In genomic region chr18:37654034-37654433, GRCh38 we compare ENCODE assay signal across 25 cellular contexts.
A peak's percentile ranks its signal among the peaks of the same experiment; 100 is the strongest.
DNase-seq lines count a peak whose midpoint lies in the region; ATAC-seq and TF ChIP-seq lines count a peak whose summit lies in the region.
"Had no signal": no experiment of that assay in that cellular context is flagged by ENCODE, and none has a peak within 500 bp of the region (broad histone marks: within the 10 kb centered on the region; RNA-seq: fewer than 3 reads in every experiment).

No MANE protein-coding gene starts in this region.

- H3K27me3 Mint-ChIP-seq in WTC11 (ENCODE audit: low read depth): peaks cover 4% of the 10 kb centered on the region
- H3K27me3 Mint-ChIP-seq in endodermal cell (ENCODE audit: insufficient read depth): no peaks in the 10 kb centered on the region

- H3K9me3 ChIP-seq in endodermal cell (ENCODE audit: control insufficient read depth, low read length) (peaks cover 13% of the 10 kb centered on the region), mesodermal cell (ENCODE audit: control insufficient read depth, low read length) (no peaks in the 10 kb centered on the region), prostate gland (no peaks in the 10 kb centered on the region)
- H3K9me3 ChIP-seq: Caco-2, MG63 had no signal

- no peaks in the 10 kb centered on the region for H3K36me3 ChIP-seq in endodermal cell (ENCODE audit: control insufficient read depth, insufficient read depth, low read length)
- H3K36me3 ChIP-seq in mesodermal cell (ENCODE audit: control insufficient read depth, insufficient read depth, low read length): no peaks in the 10 kb centered on the region
- H3K36me3 ChIP-seq in prostate gland: no peaks in the 10 kb centered on the region
- H3K36me3 ChIP-seq: BLaER1 treated with 17β-estradiol and CSF1 and Interleukin-3, amounts not matched to agents 10 nM and 100 nM; MG63; SJSA1 had no signal

- H3K36me3 Mint-ChIP-seq in WTC11 (peaks cover 9% of the 10 kb centered on the region), endodermal cell (ENCODE audit: low read depth) (peaks cover 3% of the 10 kb centered on the region)

- H3K4me3 ChIP-seq in endodermal cell (ENCODE audit: low read length) (no peak overlapping the region), mesodermal cell (ENCODE audit: extremely low read depth, insufficient read depth, low read length, poor library complexity, severe bottlenecking) (no peak overlapping the region), prostate gland (no peak overlapping the region)
- H3K4me3 ChIP-seq: BLaER1 treated with 17β-estradiol and CSF1 and Interleukin-3, amounts not matched to agents 10 nM and 100 nM; MG63; SJSA1 had no signal

- H3K4me1 Mint-ChIP-seq in WTC11: peaks cover 13% of the 10 kb centered on the region
- peaks cover 9% of the 10 kb centered on the region for H3K4me1 Mint-ChIP-seq in endodermal cell
- H3K4me1 Mint-ChIP-seq: CD4-positive, alpha-beta memory T cell had no signal

- ATAC-seq in WTC11: peak; percentile 60
- no peak for ATAC-seq in HG03521 (IDR thresholded peaks at IDR 0.05; ENCODE audit: unreplicated experiment)
- ATAC-seq: HCT116 had no signal

- no peak for TF ChIP-seq POLR2A in prostate gland (IDR thresholded peaks at IDR 0.05)

- intact Hi-C loops in prostate gland (cut with DNase I): no loop called here

- H3K27ac Mint-ChIP-seq in WTC11 (no peak overlapping the region), endodermal cell (no peak overlapping the region)
- H3K27ac Mint-ChIP-seq: CD4-positive, alpha-beta memory T cell had no signal

- whole genome bisulfite sequencing in endodermal cell (ENCODE audit: insufficient coverage in 1 of 2, insufficient read length in 1 of 2), 2 experiments: 61 to 67% methylated on average over 2 to 3 of the region's 3 CpGs
- 45 to 51% methylated on average over 2 to 3 of the region's 3 CpGs for WGBS in mesodermal cell (ENCODE audit: insufficient coverage in 2 of 2), 2 experiments
- WGBS in prostate gland: 38% methylated on average over 3 of the region's 3 CpGs

- DNase-seq in WTC11 (ENCODE audit: low spot score): no peak
- peak; percentile 60 for DNase-seq in endodermal cell
- peak; percentile 0 for DNase-seq in prostate gland (ENCODE audit: low spot score)
- no peak for DNase-seq in kidney tubule cell (ENCODE audit: low spot score)
- DNase-seq in DMS114 treated with DMSO at 0.1 percent for 48 hours (lab: John Stamatoyannopoulos, UW; ENCODE audit: unreplicated experiment): no peak
- DNase-seq in NCI-H526 treated with DMSO at 0.1 percent for 48 hours (lab: John Stamatoyannopoulos, UW): no peak
- DNase-seq: Caco-2; CD4-positive, alpha-beta memory T cell; DMS79 treated with DMSO at 0.1 percent for 48 hours; IMR-90; KG1; MG63; NCI-H1105 treated with DMSO at 0.1 percent for 48 hours; NCI-H146; NCI-H1930; NCI-H2107; NCI-H446; NCI-H526; Right ventricle myocardium superior; RPMI8226 had no signal

- peaks cover 5% of the 10 kb centered on the region for H3K4me1 ChIP-seq in endodermal cell (ENCODE audit: control insufficient read depth, insufficient read depth, low read length)
- H3K4me1 ChIP-seq in mesodermal cell (ENCODE audit: control insufficient read depth, insufficient read depth, low read length, poor library complexity, severe bottlenecking): peaks cover 24% of the 10 kb centered on the region
- H3K4me1 ChIP-seq in prostate gland (replicated peaks): no peaks in the 10 kb centered on the region
- H3K4me1 ChIP-seq: Caco-2, SJSA1 had no signal

- POLR2A ChIA-PET in WTC11 (lab: Charles Lee): no interaction called here

- H3K27ac ChIP-seq in endodermal cell (ENCODE audit: low read depth, low read length): no peak overlapping the region
- H3K27ac ChIP-seq in mesodermal cell (ENCODE audit: low read depth, low read length, severe bottlenecking): peak overlapping the region; percentile 78
- no peak overlapping the region for H3K27ac ChIP-seq in prostate gland
- H3K27ac ChIP-seq: BLaER1 treated with 17β-estradiol and CSF1 and Interleukin-3, amounts not matched to agents 10 nM and 100 nM; SJSA1 had no signal

- no peaks in the 10 kb centered on the region for H3K27me3 ChIP-seq in endodermal cell (ENCODE audit: control insufficient read depth, insufficient read depth, low read length, poor library complexity, severe bottlenecking)
- no peaks in the 10 kb centered on the region for H3K27me3 ChIP-seq in prostate gland (replicated peaks; ENCODE audit: insufficient read depth)
- H3K27me3 ChIP-seq: BLaER1 treated with 17β-estradiol and CSF1 and Interleukin-3, amounts not matched to agents 10 nM and 100 nM; MG63; SJSA1 had no signal

- no peak overlapping the region for H3K9ac ChIP-seq in endodermal cell (ENCODE audit: extremely low read depth, low read length, poor library complexity, severe bottlenecking)
- H3K9ac ChIP-seq: BLaER1 treated with 17β-estradiol and CSF1 and Interleukin-3, amounts not matched to agents 10 nM and 100 nM had no signal

- H3K4me3 Mint-ChIP-seq in WTC11 (no peak overlapping the region), endodermal cell (no peak overlapping the region)
- H3K4me3 Mint-ChIP-seq: CD4-positive, alpha-beta memory T cell had no signal

- TF ChIP-seq CTCF in WTC11 (IDR thresholded peaks at IDR 0.05) (no peak), endodermal cell (conservative IDR thresholded peaks at IDR 0.05) (no peak), prostate gland (IDR thresholded peaks at IDR 0.05) (no peak)

- H3K9me3 Mint-ChIP-seq in WTC11 (peaks cover 19% of the 10 kb centered on the region), endodermal cell (peaks cover 9% of the 10 kb centered on the region)

- CTCF ChIA-PET in WTC11 (lab: Charles Lee): interaction anchor here (1.5 kb wide), 1 partner anchor 124 kb away, joined by 5 read pairs; no protein-coding TSS in a partner anchor

TF ChIP-seq in WTC11, 78 proteins besides CTCF, POLR2A, EP300 and RAD21:
- TF ChIP-seq, protein P1, sequence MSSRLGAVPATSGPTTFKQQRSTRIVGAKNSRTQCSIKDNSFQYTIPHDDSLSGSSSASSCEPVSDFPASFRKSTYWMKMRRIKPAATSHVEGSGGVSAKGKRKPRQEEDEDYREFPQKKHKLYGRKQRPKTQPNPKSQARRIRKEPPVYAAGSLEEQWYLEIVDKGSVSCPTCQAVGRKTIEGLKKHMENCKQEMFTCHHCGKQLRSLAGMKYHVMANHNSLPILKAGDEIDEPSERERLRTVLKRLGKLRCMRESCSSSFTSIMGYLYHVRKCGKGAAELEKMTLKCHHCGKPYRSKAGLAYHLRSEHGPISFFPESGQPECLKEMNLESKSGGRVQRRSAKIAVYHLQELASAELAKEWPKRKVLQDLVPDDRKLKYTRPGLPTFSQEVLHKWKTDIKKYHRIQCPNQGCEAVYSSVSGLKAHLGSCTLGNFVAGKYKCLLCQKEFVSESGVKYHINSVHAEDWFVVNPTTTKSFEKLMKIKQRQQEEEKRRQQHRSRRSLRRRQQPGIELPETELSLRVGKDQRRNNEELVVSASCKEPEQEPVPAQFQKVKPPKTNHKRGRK (CRISPR knock-in tag; IDR thresholded peaks at IDR 0.05; ENCODE audit: borderline replicate concordance): no peak
- TF ChIP-seq, protein P2, sequence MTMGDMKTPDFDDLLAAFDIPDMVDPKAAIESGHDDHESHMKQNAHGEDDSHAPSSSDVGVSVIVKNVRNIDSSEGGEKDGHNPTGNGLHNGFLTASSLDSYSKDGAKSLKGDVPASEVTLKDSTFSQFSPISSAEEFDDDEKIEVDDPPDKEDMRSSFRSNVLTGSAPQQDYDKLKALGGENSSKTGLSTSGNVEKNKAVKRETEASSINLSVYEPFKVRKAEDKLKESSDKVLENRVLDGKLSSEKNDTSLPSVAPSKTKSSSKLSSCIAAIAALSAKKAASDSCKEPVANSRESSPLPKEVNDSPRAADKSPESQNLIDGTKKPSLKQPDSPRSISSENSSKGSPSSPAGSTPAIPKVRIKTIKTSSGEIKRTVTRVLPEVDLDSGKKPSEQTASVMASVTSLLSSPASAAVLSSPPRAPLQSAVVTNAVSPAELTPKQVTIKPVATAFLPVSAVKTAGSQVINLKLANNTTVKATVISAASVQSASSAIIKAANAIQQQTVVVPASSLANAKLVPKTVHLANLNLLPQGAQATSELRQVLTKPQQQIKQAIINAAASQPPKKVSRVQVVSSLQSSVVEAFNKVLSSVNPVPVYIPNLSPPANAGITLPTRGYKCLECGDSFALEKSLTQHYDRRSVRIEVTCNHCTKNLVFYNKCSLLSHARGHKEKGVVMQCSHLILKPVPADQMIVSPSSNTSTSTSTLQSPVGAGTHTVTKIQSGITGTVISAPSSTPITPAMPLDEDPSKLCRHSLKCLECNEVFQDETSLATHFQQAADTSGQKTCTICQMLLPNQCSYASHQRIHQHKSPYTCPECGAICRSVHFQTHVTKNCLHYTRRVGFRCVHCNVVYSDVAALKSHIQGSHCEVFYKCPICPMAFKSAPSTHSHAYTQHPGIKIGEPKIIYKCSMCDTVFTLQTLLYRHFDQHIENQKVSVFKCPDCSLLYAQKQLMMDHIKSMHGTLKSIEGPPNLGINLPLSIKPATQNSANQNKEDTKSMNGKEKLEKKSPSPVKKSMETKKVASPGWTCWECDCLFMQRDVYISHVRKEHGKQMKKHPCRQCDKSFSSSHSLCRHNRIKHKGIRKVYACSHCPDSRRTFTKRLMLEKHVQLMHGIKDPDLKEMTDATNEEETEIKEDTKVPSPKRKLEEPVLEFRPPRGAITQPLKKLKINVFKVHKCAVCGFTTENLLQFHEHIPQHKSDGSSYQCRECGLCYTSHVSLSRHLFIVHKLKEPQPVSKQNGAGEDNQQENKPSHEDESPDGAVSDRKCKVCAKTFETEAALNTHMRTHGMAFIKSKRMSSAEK (CRISPR knock-in tag; IDR thresholded peaks at IDR 0.05; ENCODE audit: borderline replicate concordance): no peak
- TF ChIP-seq NFATC4 (CRISPR knock-in tag; IDR thresholded peaks at IDR 0.05): no peak

Comparison
In these comparisons a context has a peak if more than half of its experiments do, and no peak if none do; other contexts are left out.
1. DNase-seq: peak in endodermal cell (single experiment) and prostate gland (single experiment); none in WTC11 (single experiment), kidney tubule cell (single experiment), DMS114 treated with DMSO at 0.1 percent for 48 hours (single experiment) and NCI-H526 treated with DMSO at 0.1 percent for 48 hours (single experiment).